23 cellular contexts compared by ENCODE assay signal in the genomic region with DNA sequence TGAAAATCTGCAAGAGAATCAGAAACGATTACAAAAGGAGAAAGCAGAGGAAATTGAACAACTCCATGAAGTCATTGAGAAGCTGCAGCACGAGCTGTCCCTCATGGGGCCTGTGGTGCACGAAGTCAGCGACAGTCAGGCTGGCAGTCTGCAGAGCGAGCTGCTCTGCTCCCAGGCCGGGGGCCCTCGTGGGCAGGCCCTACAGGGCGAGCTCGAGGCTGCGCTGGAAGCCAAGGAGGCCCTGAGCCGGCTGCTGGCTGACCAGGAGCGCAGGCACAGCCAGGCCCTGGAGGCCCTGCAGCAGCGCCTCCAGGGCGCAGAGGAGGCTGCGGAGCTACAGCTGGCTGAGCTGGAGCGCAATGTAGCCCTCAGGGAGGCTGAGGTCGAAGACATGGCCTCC. TPM values are rescaled to one million over a fixed set of nuclear protein-coding genes. Genes with fewer than 3 reads are reported as not detected.
DNase-seq lines count a peak whose midpoint lies in the region; ATAC-seq and TF ChIP-seq lines count a peak whose summit lies in the region.
"Had no signal": no experiment of that assay in that cellular context is flagged by ENCODE, and none has a peak within 500 bp of the region (broad histone marks: within the 10 kb centered on the region; RNA-seq: fewer than 3 reads in every experiment).

No MANE protein-coding gene starts in this region.

- no peaks in the 10 kb centered on the region for H3K4me1 ChIP-seq in GM23338 (ENCODE audit: insufficient read depth)
- peaks cover 15% of the 10 kb centered on the region for H3K4me1 ChIP-seq in NT2/D1 (ENCODE audit: insufficient read depth, insufficient read length)
- H3K4me1 ChIP-seq in endodermal cell (ENCODE audit: control insufficient read depth, insufficient read depth, low read length), result no peaks in the 10 kb centered on the region
- H3K4me1 ChIP-seq in neural progenitor cell, result peaks cover 9% of the 10 kb centered on the region
- H3K4me1 ChIP-seq: heart left ventricle, tibial nerve had no signal

- no peaks in the 10 kb centered on the region for H4K20me1 ChIP-seq in GM23338 (replicated peaks; ENCODE audit: insufficient read depth)
- H4K20me1 ChIP-seq in neural progenitor cell (ENCODE audit: low read depth), result no peaks in the 10 kb centered on the region
- H4K20me1 ChIP-seq: BLaER1 had no signal

- H3K9ac ChIP-seq in NT2/D1 (ENCODE audit: insufficient read length, low read depth), result peak overlapping the region; percentile 24
- no peak overlapping the region for H3K9ac ChIP-seq in endodermal cell (ENCODE audit: extremely low read depth, low read length, poor library complexity, severe bottlenecking)
- no peak overlapping the region for H3K9ac ChIP-seq in neural progenitor cell
- H3K9ac ChIP-seq: BLaER1 had no signal

- H2AFZ ChIP-seq in GM23338, result no peak overlapping the region
- H2AFZ ChIP-seq in neural progenitor cell (replicated peaks), result no peak overlapping the region

- H3K27ac Mint-ChIP-seq in GM23338 (peak overlapping the region; percentile 95), endodermal cell (peak overlapping the region; percentile 84), neural progenitor cell (no peak overlapping the region)
- H3K27ac Mint-ChIP-seq: activated B cell treated with CpG ODN at 0.5 μM for 24 hours; activated T-helper 1 cell treated with anti-CD3 and anti-CD28 coated beads, Interleukin-12 subunit alpha, Interleukin-12 subunit beta, Interleukin-2, Interleukin-4 antibody, amounts not matched to agents 30 ng/mL and 10 ng/mL and 1 ng/mL, durations not matched to agents 14 hours and 24 hours and 36 hours; memory B cell; progenitor cell of endocrine pancreas had no signal

- no peaks in the 10 kb centered on the region for H3K9me2 ChIP-seq in GM23338 (ENCODE audit: insufficient read depth)

- H3K27me3 Mint-ChIP-seq in GM23338 (ENCODE audit: insufficient read depth, low read depth, poor library complexity), result peaks cover 11% of the 10 kb centered on the region
- H3K27me3 Mint-ChIP-seq in endodermal cell (ENCODE audit: insufficient read depth), result no peaks in the 10 kb centered on the region
- no peaks in the 10 kb centered on the region for H3K27me3 Mint-ChIP-seq in neural progenitor cell (ENCODE audit: insufficient read depth, low read depth)
- H3K27me3 Mint-ChIP-seq: activated B cell treated with CpG ODN at 0.5 μM for 24 hours, memory B cell, progenitor cell of endocrine pancreas had no signal

- peaks cover 28% of the 10 kb centered on the region for H3K4me1 Mint-ChIP-seq in GM23338
- H3K4me1 Mint-ChIP-seq in endodermal cell, result peaks cover 5% of the 10 kb centered on the region
- H3K4me1 Mint-ChIP-seq in neural progenitor cell, result peaks cover 6% of the 10 kb centered on the region
- H3K4me1 Mint-ChIP-seq: activated B cell treated with CpG ODN at 0.5 μM for 24 hours, memory B cell had no signal

- TF ChIP-seq CTCF in GM23338 (conservative IDR thresholded peaks at IDR 0.05; ENCODE audit: low read depth in 2 of 2), result no peak
- TF ChIP-seq CTCF in endodermal cell (conservative IDR thresholded peaks at IDR 0.05), result no peak
- no peak for TF ChIP-seq CTCF in neural progenitor cell (IDR thresholded peaks at IDR 0.05)

- H3K27ac ChIP-seq in GM23338 (ENCODE audit: low read depth) (peak overlapping the region; percentile 82), endodermal cell (ENCODE audit: low read depth, low read length) (peak overlapping the region; percentile 3), neural progenitor cell (peak overlapping the region; percentile 58)
- H3K27ac ChIP-seq: BLaER1, heart left ventricle, SK-N-MC, tibial nerve had no signal

- H3K9me3 Mint-ChIP-seq in GM23338, result no peaks in the 10 kb centered on the region
- no peaks in the 10 kb centered on the region for H3K9me3 Mint-ChIP-seq in endodermal cell
- no peaks in the 10 kb centered on the region for H3K9me3 Mint-ChIP-seq in neural progenitor cell
- H3K9me3 Mint-ChIP-seq: activated B cell treated with CpG ODN at 0.5 μM for 24 hours; activated T-helper 1 cell treated with anti-CD3 and anti-CD28 coated beads, Interleukin-12 subunit alpha, Interleukin-12 subunit beta, Interleukin-2, Interleukin-4 antibody, amounts not matched to agents 30 ng/mL and 10 ng/mL and 1 ng/mL, durations not matched to agents 14 hours and 24 hours and 36 hours; memory B cell had no signal

- DNase-seq in GM23338 (ENCODE audit: low spot score) (no peak), NT2/D1 (ENCODE audit: low read depth, low spot score) (no peak), endodermal cell (no peak), neural progenitor cell (ENCODE audit: low spot score) (peak; percentile 16), NCI-H2081 (lab: John Stamatoyannopoulos, UW) (no peak)
- DNase-seq in stimulated activated CD4-positive, alpha-beta T cell treated with anti-CD3 and anti-CD28 coated beads, Interleukin-15, amount 100 ng/mL, for 24 hours, result no peak
- DNase-seq in activated CD4-positive, alpha-beta T cell treated with anti-CD3 and anti-CD28 coated beads for 48 hours, result no peak
- DNase-seq: activated B cell treated with CpG ODN at 0.5 μM for 24 hours; activated naive CD4-positive, alpha-beta T cell treated with Interleukin-2 at 50 U/mL for 16 hours; cerebellar nuclear complex; foreskin melanocyte; IMR-90; NCI-H1694 treated with DMSO at 0.1 percent for 48 hours; NCI-H2171; stimulated activated CD4-positive, alpha-beta T cell treated with anti-CD3 and anti-CD28 coated beads, Interleukin-4, amount 100 ng/mL, for 24 hours had no signal

- H3K4me2 ChIP-seq in GM23338 (no peak overlapping the region), neural progenitor cell (no peak overlapping the region)
- H3K4me2 ChIP-seq: BLaER1 had no signal

- H3F3A ChIP-seq in GM23338 (replicated peaks; ENCODE audit: low read depth), result no peaks in the 10 kb centered on the region; the same call in 1 of the 2 replicates
- no peaks in the 10 kb centered on the region for H3F3A ChIP-seq in neural progenitor cell (ENCODE audit: low read depth)

- H3K4me3 ChIP-seq in GM23338 (no peak overlapping the region), NT2/D1 (ENCODE audit: insufficient read length, low read depth) (no peak overlapping the region), endodermal cell (ENCODE audit: low read length) (no peak overlapping the region), neural progenitor cell (no peak overlapping the region)
- H3K4me3 ChIP-seq: BLaER1, heart left ventricle, SK-N-MC, tibial nerve had no signal

- H3K4me3 Mint-ChIP-seq in GM23338 (no peak overlapping the region; the same call in 2 of the 3 replicates), endodermal cell (no peak overlapping the region), neural progenitor cell (no peak overlapping the region)
- H3K4me3 Mint-ChIP-seq: activated B cell treated with CpG ODN at 0.5 μM for 24 hours; activated T-helper 1 cell treated with anti-CD3 and anti-CD28 coated beads, Interleukin-12 subunit alpha, Interleukin-12 subunit beta, Interleukin-2, Interleukin-4 antibody, amounts not matched to agents 30 ng/mL and 10 ng/mL and 1 ng/mL, durations not matched to agents 14 hours and 24 hours and 36 hours; memory B cell had no signal

- no peaks in the 10 kb centered on the region; the same call in 1 of the 2 replicates for H3K36me3 ChIP-seq in GM23338 (ENCODE audit: insufficient read depth)
- H3K36me3 ChIP-seq in NT2/D1 (ENCODE audit: insufficient read depth, insufficient read length, low read length), result peaks cover 50% of the 10 kb centered on the region
- H3K36me3 ChIP-seq in endodermal cell (ENCODE audit: control insufficient read depth, insufficient read depth, low read length), result peaks cover 61% of the 10 kb centered on the region
- H3K36me3 ChIP-seq in neural progenitor cell, result no peaks in the 10 kb centered on the region

- H3K9me3 ChIP-seq in NT2/D1 (ENCODE audit: insufficient read depth, low read length) (no peaks in the 10 kb centered on the region), endodermal cell (ENCODE audit: control insufficient read depth, low read length) (no peaks in the 10 kb centered on the region), neural progenitor cell (ENCODE audit: low read depth) (no peaks in the 10 kb centered on the region)
- H3K9me3 ChIP-seq: BLaER1, heart left ventricle, tibial nerve had no signal

- WGBS in endodermal cell (ENCODE audit: insufficient coverage in 1 of 2, insufficient read length in 1 of 2), 2 experiments, result 93 to 100% methylated on average over 9 to 17 of the region's 17 CpGs

- H3K79me2 ChIP-seq in GM23338 (replicated peaks; ENCODE audit: insufficient read depth) (no peaks in the 10 kb centered on the region), neural progenitor cell (ENCODE audit: low read depth) (no peaks in the 10 kb centered on the region)

- no peaks in the 10 kb centered on the region for H3K27me3 ChIP-seq in GM23338 (ENCODE audit: insufficient read depth)
- H3K27me3 ChIP-seq in NT2/D1 (ENCODE audit: insufficient read depth, insufficient read length), result no peaks in the 10 kb centered on the region
- no peaks in the 10 kb centered on the region for H3K27me3 ChIP-seq in endodermal cell (ENCODE audit: control insufficient read depth, insufficient read depth, low read length, poor library complexity, severe bottlenecking)
- no peaks in the 10 kb centered on the region for H3K27me3 ChIP-seq in neural progenitor cell
- H3K27me3 ChIP-seq: BLaER1, heart left ventricle, tibial nerve had no signal

- peak; percentile 71 for ATAC-seq in GM23338
- ATAC-seq: sciatic nerve had no signal

- H3K36me3 Mint-ChIP-seq in GM23338 (ENCODE audit: low read depth), result peaks cover 25% of the 10 kb centered on the region
- H3K36me3 Mint-ChIP-seq in endodermal cell (ENCODE audit: low read depth), result peaks cover 44% of the 10 kb centered on the region
- peaks cover 21% of the 10 kb centered on the region for H3K36me3 Mint-ChIP-seq in neural progenitor cell

RNA-seq across cellular contexts. Expression of a gene that starts 47.5 kb away (rescaled TPM):
- 34.4 and 36.3 TPM in 2 replicates for total RNA-seq in GM23338 (2014; rRNA removed; shearing (Covaris generic))
- 15.9 and 18.5 TPM in 2 replicates for polyA plus RNA-seq in GM23338 (2016; fragmentation: Nextera tagmentation; extraction: Ambion mirVana)
- 10 to 100 TPM; 51.0 to 52.2 TPM for total RNA-seq in endodermal cell
- 41.5 TPM for polyA plus RNA-seq in endodermal cell (2013, experiment 1 of 2)
- 38.8 TPM for polyA plus RNA-seq in endodermal cell (2013, experiment 2 of 2)
- total RNA-seq in neural progenitor cell (ENCODE audit: low replicate concordance), result 50.7 and 54.1 TPM in 2 replicates

Comparison
In these comparisons a context has a peak if more than half of its experiments do, and no peak if none do; other contexts are left out.
1. H3K27ac ChIP-seq: peak in every context shown above with its lines; median percentile 82 in GM23338; 58 in neural progenitor cell; 3 in endodermal cell.